ENCODE assay signal across 8 cellular contexts in the genomic region with DNA sequence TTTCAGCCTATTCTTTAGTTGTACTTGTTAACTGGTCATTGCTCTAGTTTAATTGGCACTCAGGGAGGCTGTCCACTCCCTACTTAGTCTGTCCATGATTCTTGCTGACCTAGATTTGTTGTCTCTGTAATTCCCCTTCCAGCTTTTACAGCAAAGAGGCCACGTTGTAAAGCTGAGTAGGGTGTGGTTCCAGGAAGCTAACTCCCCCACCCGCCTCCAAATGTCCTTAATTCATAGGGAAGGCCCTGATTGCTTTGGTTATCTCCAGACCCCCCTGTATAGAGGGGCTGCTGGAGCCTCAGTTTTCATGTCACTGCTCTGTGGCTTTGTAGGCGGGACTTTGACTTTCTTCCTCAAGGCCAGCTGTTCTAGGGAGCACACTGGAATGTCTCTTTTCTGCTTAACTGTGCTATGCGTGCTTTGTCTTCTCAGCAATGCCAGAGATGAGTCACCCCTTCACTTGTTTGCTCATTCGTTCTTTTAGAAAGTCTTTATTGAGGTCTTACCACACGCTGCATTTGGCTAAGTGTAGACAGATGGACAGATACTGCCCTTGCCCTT.
DNase-seq lines count a peak whose midpoint lies in the region; ATAC-seq and TF ChIP-seq lines count a peak whose summit lies in the region.

No MANE protein-coding gene starts in this region.

- no peak overlapping the region for H3K4me3 ChIP-seq in kidney epithelial cell (ENCODE audit: low read depth, low read length)

- H3K36me3 ChIP-seq in kidney epithelial cell (ENCODE audit: control insufficient read depth, insufficient read depth, low read length): no peaks in the 10 kb centered on the region

- H3K27me3 ChIP-seq in kidney epithelial cell (ENCODE audit: control insufficient read depth, insufficient read depth, low read length): no peaks in the 10 kb centered on the region

- ATAC-seq in HG02852 (IDR thresholded peaks at IDR 0.05; ENCODE audit: unreplicated experiment): peak; percentile 82
- no peak for ATAC-seq in GM19328 (IDR thresholded peaks at IDR 0.05; ENCODE audit: unreplicated experiment)

- peak; percentile 91 for DNase-seq in A172 (ENCODE audit: low spot score)
- peak; percentile 65 for DNase-seq in amniotic stem cell (lab: John Stamatoyannopoulos, UW)
- DNase-seq in kidney epithelial cell (ENCODE audit: low read depth): peak; percentile 87
- DNase-seq in NCI-H524 (lab: John Stamatoyannopoulos, UW): no peak
- DNase-seq in activated effector memory CD4-positive, alpha-beta T cell treated with Interleukin-2 at 50 U/mL for 16 hours: no peak
- no peak for DNase-seq in NCI-H187 (lab: John Stamatoyannopoulos, UW)

- TF ChIP-seq CTCF in kidney epithelial cell (IDR thresholded peaks at IDR 0.05; ENCODE audit: insufficient read depth, low read length, poor library complexity, severe bottlenecking): no peak

Comparison
In these comparisons a context has a peak if more than half of its experiments do, and no peak if none do; other contexts are left out.
1. DNase-seq: peak in A172 (single experiment), amniotic stem cell (single experiment) and kidney epithelial cell (single experiment); none in NCI-H524 (0 of 2), activated effector memory CD4-positive, alpha-beta T cell treated with Interleukin-2 at 50 U/mL for 16 hours (single experiment) and NCI-H187 (0 of 2).